Comparison of ENCODE assay signal across 25 cellular contexts in genomic region chr17:63125987-63126386, GRCh38.
"Had no signal": no experiment of that assay in that cellular context is flagged by ENCODE, and none has a peak within 500 bp of the region (broad histone marks: within the 10 kb centered on the region; RNA-seq: fewer than 3 reads in every experiment).

No MANE protein-coding gene starts in this region.

- H3K4me3 Mint-ChIP-seq: dendritic cell treated with granulocyte-macrophage colony-stimulating factor and Interleukin-4, amounts not matched to agents 40 ng/mL and 50 ng/mL, for 4 days; effector memory CD8-positive, alpha-beta T cell; endodermal cell had no signal

- ATAC-seq: effector memory CD8-positive, alpha-beta T cell; esophagus mucosa; foreskin keratinocyte; gastrocnemius medialis; gastroesophageal sphincter; heart left ventricle; heart right ventricle had no signal

- H3K4me1 ChIP-seq: colonic mucosa, esophagus squamous epithelium, foreskin keratinocyte, gastrocnemius medialis, heart right ventricle had no signal

- H3K27ac ChIP-seq: colonic mucosa, coronary artery, dorsolateral prefrontal cortex, epithelial cell of prostate, esophagus muscularis mucosa, esophagus squamous epithelium, foreskin keratinocyte, gastrocnemius medialis, gastroesophageal sphincter, heart left ventricle, heart right ventricle had no signal

- H3K27ac Mint-ChIP-seq: dendritic cell treated with granulocyte-macrophage colony-stimulating factor and Interleukin-4, amounts not matched to agents 40 ng/mL and 50 ng/mL, for 4 days; effector memory CD8-positive, alpha-beta T cell; endodermal cell had no signal

- H3K27me3 Mint-ChIP-seq: dendritic cell treated with granulocyte-macrophage colony-stimulating factor and Interleukin-4, amounts not matched to agents 40 ng/mL and 50 ng/mL, for 4 days; effector memory CD8-positive, alpha-beta T cell had no signal

- H3K9me3 ChIP-seq: colonic mucosa, esophagus muscularis mucosa, esophagus squamous epithelium, gastrocnemius medialis, gastroesophageal sphincter, heart left ventricle had no signal

- H3K36me3 ChIP-seq: colonic mucosa, esophagus muscularis mucosa, esophagus squamous epithelium, gastrocnemius medialis, gastroesophageal sphincter, heart left ventricle, heart right ventricle had no signal

- DNase-seq: colonic mucosa; cortex of kidney; dermis blood vessel endothelial cell; dorsolateral prefrontal cortex; effector CD4-positive, alpha-beta T cell; effector CD8-positive, alpha-beta T cell; effector memory CD4-positive, alpha-beta T cell; effector memory CD8-positive, alpha-beta T cell; endodermal cell; erythroblast; esophagus squamous epithelium; foreskin fibroblast; foreskin keratinocyte; foreskin melanocyte; gastrocnemius medialis; glutamatergic neuron; head of caudate nucleus; heart left ventricle; heart right ventricle had no signal

- H3K27me3 ChIP-seq: colonic mucosa, dorsolateral prefrontal cortex, esophagus muscularis mucosa, esophagus squamous epithelium, foreskin keratinocyte, gastrocnemius medialis, gastroesophageal sphincter, heart left ventricle, heart right ventricle had no signal

- H3K9me3 Mint-ChIP-seq: dendritic cell treated with granulocyte-macrophage colony-stimulating factor and Interleukin-4, amounts not matched to agents 40 ng/mL and 50 ng/mL, for 4 days; effector memory CD8-positive, alpha-beta T cell had no signal

- H3K4me3 ChIP-seq: colonic mucosa, coronary artery, dorsolateral prefrontal cortex, esophagus muscularis mucosa, esophagus squamous epithelium, gastrocnemius medialis, gastroesophageal sphincter, heart left ventricle, heart right ventricle had no signal
